ENCODE assay signal across 18 cellular contexts in genomic region chr9:34097865-34098264, GRCh38.
DNase-seq lines count a peak whose midpoint lies in the region; ATAC-seq and TF ChIP-seq lines count a peak whose summit lies in the region.
"Had no signal": no experiment of that assay in that cellular context is flagged by ENCODE, and none has a peak within 500 bp of the region (broad histone marks: within the 10 kb centered on the region; RNA-seq: fewer than 3 reads in every experiment).

No MANE protein-coding gene starts in this region.

- no peaks in the 10 kb centered on the region for H4K20me1 ChIP-seq in OCI-LY1 (ENCODE audit: insufficient read depth, low read length)

- TF ChIP-seq CTCF in GM13977 (IDR thresholded peaks at IDR 0.05; ENCODE audit: extremely low read depth, insufficient read depth, missing control alignments) (no peak), OCI-LY1 (IDR thresholded peaks at IDR 0.05; ENCODE audit: low read length) (no peak)

- H3K27me3 ChIP-seq in OCI-LY1 (ENCODE audit: insufficient read depth, low read length), result no peaks in the 10 kb centered on the region
- H3K27me3 ChIP-seq: suprapubic skin had no signal

- H3K9me3 ChIP-seq in OCI-LY1 (ENCODE audit: low read length), result no peaks in the 10 kb centered on the region
- H3K9me3 ChIP-seq: suprapubic skin had no signal

- peak overlapping the region; percentile 47 for H3K4me2 ChIP-seq in OCI-LY1 (ENCODE audit: low read length)

- DNase-seq in GM13977 (ENCODE audit: low spot score) (peak; percentile 42), NCI-H1694 treated with DMSO at 0.1 percent for 48 hours (lab: John Stamatoyannopoulos, UW) (no peak), HuH-7.5 (ENCODE audit: low spot score) (no peak), hippocampal formation (lab: John Stamatoyannopoulos, UW) (no peak)
- no peak for DNase-seq in activated CD8-positive, alpha-beta memory T cell treated with anti-CD3 and anti-CD28 coated beads, Interleukin-2, amount 50 U/mL, for 48 hours
- DNase-seq: activated CD8-positive, alpha-beta T cell treated with anti-CD3 and anti-CD28 coated beads for 36 hours; activated gamma-delta T cell treated with Interleukin-2 at 50 U/mL for 16 hours; Calu3; naive thymus-derived CD8-positive, alpha-beta T cell; NCI-H446; stimulated activated CD4-positive, alpha-beta T cell treated with anti-CD3 and anti-CD28 coated beads, Interleukin-15, amount 100 ng/mL, for 24 hours had no signal

- H3K9ac ChIP-seq in OCI-LY1 (ENCODE audit: low read length), result peak overlapping the region; percentile 48; the same call in 1 of the 2 replicates

- no peaks in the 10 kb centered on the region for H3K79me2 ChIP-seq in OCI-LY1 (ENCODE audit: insufficient read depth, low read length)

- peaks cover 81% of the 10 kb centered on the region for H3K36me3 ChIP-seq in OCI-LY1 (ENCODE audit: insufficient read depth, low read length)

- H3K4me3 ChIP-seq in OCI-LY1 (ENCODE audit: low read depth, low read length, poor library complexity, severe bottlenecking), result peak overlapping the region; percentile 34
- H3K4me3 ChIP-seq: K562, suprapubic skin had no signal

- H3K27ac ChIP-seq in OCI-LY1 (ENCODE audit: low read depth, low read length, poor library complexity, severe bottlenecking), result peak overlapping the region; percentile 98
- H3K27ac ChIP-seq: suprapubic skin had no signal

- no peak overlapping the region for H2AFZ ChIP-seq in OCI-LY1 (ENCODE audit: low read length)

- ATAC-seq in GM19463 (IDR thresholded peaks at IDR 0.05; ENCODE audit: unreplicated experiment), result peak; percentile 88
- ATAC-seq in HG02870 (IDR thresholded peaks at IDR 0.05; ENCODE audit: unreplicated experiment), result peak; percentile 48
- ATAC-seq: activated CD8-positive, alpha-beta T cell treated with anti-CD3 and anti-CD28 coated beads for 36 hours; K562; left lobe of liver; naive thymus-derived CD8-positive, alpha-beta T cell; SK-N-SH treated with all-trans-retinoic acid at 6 μM for 48 hours had no signal

- H3K4me1 ChIP-seq in OCI-LY1 (ENCODE audit: insufficient read depth, low read length, severe bottlenecking), result peaks cover 61% of the 10 kb centered on the region
- H3K4me1 ChIP-seq: suprapubic skin had no signal

- H3K9me2 ChIP-seq in OCI-LY1 (ENCODE audit: low read depth, low read length), result no peaks in the 10 kb centered on the region

- no peaks in the 10 kb centered on the region for H3F3A ChIP-seq in OCI-LY1 (ENCODE audit: insufficient read depth, low read length)

- in situ Hi-C loops in GM13977 (cut with MboI; ENCODE audit: low pct_unique_long_range_greater_than_20kb, low sequenced_read_pairs, unreplicated experiment), result no loop called here
